Comparison of ENCODE assay signal across 21 cellular contexts in genomic region chr4:6699903-6700302, GRCh38. TPM values are rescaled to one million over a fixed set of nuclear protein-coding genes. Genes with fewer than 3 reads are reported as not detected.
DNase-seq lines count a peak whose midpoint lies in the region; ATAC-seq, FAIRE-seq and TF ChIP-seq lines count a peak whose summit lies in the region.
"Had no signal": no experiment of that assay in that cellular context is flagged by ENCODE, and none has a peak within 500 bp of the region (broad histone marks: within the 10 kb centered on the region; RNA-seq: fewer than 3 reads in every experiment).

No MANE protein-coding gene starts in this region.

- no peak overlapping the region for H3K4me2 ChIP-seq in H1 (ENCODE audit: insufficient read depth in 1 of 2, low read depth in 2 of 2, low read length in 2 of 2)
- H3K4me2 ChIP-seq: A549, BLaER1 had no signal

- H3K23ac ChIP-seq in H1 (ENCODE audit: insufficient read length) = no peak overlapping the region

- no peak overlapping the region for H3K14ac ChIP-seq in H1 (ENCODE audit: insufficient read length)

- H3K4me1 Mint-ChIP-seq in activated CD4-positive, alpha-beta T cell treated with anti-CD3 and anti-CD28 coated beads, Interleukin-2, amount 10 ng/mL, durations not matched to agents 7 days and 5 days = peaks cover 73% of the 10 kb centered on the region
- peaks cover 50% of the 10 kb centered on the region for H3K4me1 Mint-ChIP-seq in T-helper 17 cell

- no peak for DNase-seq in activated CD4-positive, alpha-beta T cell treated with anti-CD3 and anti-CD28 coated beads, Interleukin-2, amount 10 ng/mL, durations not matched to agents 7 days and 5 days
- DNase-seq in activated CD4-positive, alpha-beta T cell treated with anti-CD3 and anti-CD28 coated beads, Interleukin-2, amount 50 U/mL, for 4 hours = no peak
- DNase-seq in T-helper 17 cell (no peak), H1 (ENCODE audit: low read depth in 1 of 2, low spot score in 2 of 2) (no peak), sciatic nerve (ENCODE audit: low spot score) (no peak)
- DNase-seq: activated naive CD4-positive, alpha-beta T cell; DMS 273 treated with DMSO at 0.1 percent for 48 hours; heart left ventricle; left ventricle myocardium inferior; midbrain; NCI-H82; SHP77 treated with DMSO at 0.1 percent for 48 hours; spleen; WERI-Rb-1 had no signal

- POLR2A ChIA-PET in activated CD4-positive, alpha-beta T cell treated with anti-CD3 and anti-CD28 coated beads, Interleukin-2, amount 10 ng/mL, durations not matched to agents 7 days and 5 days (lab: Charles Lee) = interaction anchor here (0.8 to 1.0 kb wide), 2 partner anchors 9 to 10 kb away, joined by 3 to 5 read pairs; partner anchors contain the start of gene MRFAP1L1
- POLR2A ChIA-PET in H1 (lab: Charles Lee; ENCODE audit: partially characterized antibody) = interaction anchor here (1.2 kb wide), 1 partner anchor 17 kb away, joined by 3 read pairs; no protein-coding TSS in a partner anchor

- peaks cover 60% of the 10 kb centered on the region for H3K36me3 Mint-ChIP-seq in activated CD4-positive, alpha-beta T cell treated with anti-CD3 and anti-CD28 coated beads, Interleukin-2, amount 10 ng/mL, durations not matched to agents 7 days and 5 days (ENCODE audit: low read depth)
- peaks cover 10% of the 10 kb centered on the region for H3K36me3 Mint-ChIP-seq in T-helper 17 cell (ENCODE audit: low read depth)

- no peak overlapping the region for H2BK20ac ChIP-seq in H1 (ENCODE audit: low read length)

- H2AFZ ChIP-seq in H1 (ENCODE audit: low read length) = no peak overlapping the region

- H3K56ac ChIP-seq in H1 (replicated peaks; ENCODE audit: insufficient read length, low read depth, low read length) = no peak overlapping the region

- H3K4me3 Mint-ChIP-seq in activated CD4-positive, alpha-beta T cell treated with anti-CD3 and anti-CD28 coated beads, Interleukin-2, amount 10 ng/mL, durations not matched to agents 7 days and 5 days = peak overlapping the region; percentile 14
- H3K4me3 Mint-ChIP-seq in T-helper 17 cell = peak overlapping the region; percentile 60
- H3K4me3 Mint-ChIP-seq: brain, IgD-negative memory B cell had no signal

- H3K27me3 ChIP-seq in H1 (replicated peaks in 1 of 4; ENCODE audit: control insufficient read depth in 3 of 4, extremely low read depth in 1 of 4, insufficient read depth in 3 of 4, low read length in 3 of 4) = no peaks in the 10 kb centered on the region
- H3K27me3 ChIP-seq: BLaER1, heart left ventricle, spleen had no signal

- H3K18ac ChIP-seq in H1 (ENCODE audit: extremely low read depth, low read length) = no peak overlapping the region

- no peak overlapping the region for H2BK5ac ChIP-seq in H1 (ENCODE audit: low read depth, low read length)

- no peaks in the 10 kb centered on the region; a peak in 1 of 7 replicates for H3K4me1 ChIP-seq in H1 (replicated peaks in 1 of 4; ENCODE audit: control insufficient read depth in 3 of 4, insufficient read depth in 4 of 4, low read length in 3 of 4)

- WGBS in H1 (ENCODE audit: extremely low coverage in 1 of 2, insufficient coverage in 1 of 2, insufficient read length in 1 of 2, insufficient replicate concordance in 2 of 2, low coverage in 1 of 2, low lambda C conversion rate in 2 of 2, missing lambda C conversion rate in 1 of 2), 2 experiments = 94% methylated on average over 1 of the region's 1 CpG; no CpG with 5 or more reads in 1 of the 2 experiments

- no peak overlapping the region for H2AK5ac ChIP-seq in H1 (ENCODE audit: low read depth, low read length)

- H4K8ac ChIP-seq in H1 (ENCODE audit: extremely low read depth, insufficient read depth, low read length) = no peak overlapping the region

- TF ChIP-seq CTCF in H1 (IDR thresholded peaks at IDR 0.05; ENCODE audit: control extremely low read depth in 1 of 3, insufficient read depth in 1 of 3, low read depth in 1 of 3, low read length in 3 of 3) = no peak

- no peak for TF ChIP-seq EP300 in H1 (IDR thresholded peaks at IDR 0.05; ENCODE audit: borderline replicate concordance in 1 of 2, low read depth in 2 of 2, low read length in 2 of 2)

- no peak overlapping the region for H2BK12ac ChIP-seq in H1 (ENCODE audit: low read depth, low read length)

- no peak overlapping the region for H3K9ac ChIP-seq in H1 (replicated peaks in 1 of 4; ENCODE audit: extremely low read depth in 1 of 4, low read depth in 3 of 4, low read length in 3 of 4)
- H3K9ac ChIP-seq: BLaER1 had no signal

- intact Hi-C loops in sciatic nerve (cut with DNase I) = loop anchor here (10.0 kb wide), 1 partner anchor 55 kb away; the partner anchor contains the start of gene MRFAP1

- peaks cover 0 to 17% of the 10 kb centered on the region in 2 experiments; a peak in 3 of 4 replicates for H3K79me2 ChIP-seq in H1 (ENCODE audit: control insufficient read depth in 1 of 2, insufficient read depth in 2 of 2, low read length in 2 of 2)

- H4K20me1 ChIP-seq in H1 (replicated peaks in 1 of 2; ENCODE audit: control insufficient read depth in 1 of 2, insufficient read depth in 2 of 2, low read length in 2 of 2) = no peaks in the 10 kb centered on the region

- no peak for TF ChIP-seq POLR2A in H1 (IDR thresholded peaks at IDR 0.05; ENCODE audit: control extremely low read depth in 1 of 2, low read depth in 2 of 2, low read length in 2 of 2)

- H3K27me3 Mint-ChIP-seq in activated CD4-positive, alpha-beta T cell treated with anti-CD3 and anti-CD28 coated beads, Interleukin-2, amount 10 ng/mL, durations not matched to agents 7 days and 5 days = no peaks in the 10 kb centered on the region
- no peaks in the 10 kb centered on the region for H3K27me3 Mint-ChIP-seq in T-helper 17 cell
- H3K27me3 Mint-ChIP-seq: brain, IgD-negative memory B cell had no signal

- peaks cover 8% of the 10 kb centered on the region for H3K9me3 Mint-ChIP-seq in activated CD4-positive, alpha-beta T cell treated with anti-CD3 and anti-CD28 coated beads, Interleukin-2, amount 10 ng/mL, durations not matched to agents 7 days and 5 days
- H3K9me3 Mint-ChIP-seq: IgD-negative memory B cell had no signal

- peaks cover 9% of the 10 kb centered on the region; the same call in 1 of the 2 replicates for H3K79me1 ChIP-seq in H1 (ENCODE audit: low read depth, low read length)

- no peak overlapping the region for H4K5ac ChIP-seq in H1 (ENCODE audit: insufficient read length, low read depth, low read length)

- H2BK120ac ChIP-seq in H1 (replicated peaks; ENCODE audit: low read depth, low read length) = no peak overlapping the region

- H3K4ac ChIP-seq in H1 (replicated peaks; ENCODE audit: insufficient read length, low read depth, low read length) = no peak overlapping the region

- no peak overlapping the region for H4K91ac ChIP-seq in H1 (replicated peaks; ENCODE audit: insufficient read length, low read length)

- ATAC-seq in T-helper 17 cell (no peak), HG02623 (IDR thresholded peaks at IDR 0.05; ENCODE audit: unreplicated experiment) (no peak), sciatic nerve (no peak)
- ATAC-seq: A549, heart left ventricle had no signal

- no peak for TF ChIP-seq RAD21 in H1 (IDR thresholded peaks at IDR 0.05 in 1 of 2, conservative IDR thresholded peaks at IDR 0.05 in 1 of 2; ENCODE audit: low read depth in 2 of 2, low read length in 2 of 2)

- H3K27ac ChIP-seq in H1 (ENCODE audit: low read depth, low read length) = no peak overlapping the region
- H3K27ac ChIP-seq: A549, BLaER1, heart left ventricle, left ventricle myocardium inferior, WERI-Rb-1 had no signal

- no peaks in the 10 kb centered on the region for H3K9me3 ChIP-seq in T-helper 17 cell (ENCODE audit: control insufficient read depth, low read length, poor library complexity, severe bottlenecking)
- peaks cover 3 to 5% of the 10 kb centered on the region in 2 experiments; a peak in 2 of 4 replicates for H3K9me3 ChIP-seq in H1 (ENCODE audit: insufficient read depth in 2 of 2, low read depth in 1 of 2, low read length in 1 of 2)
- H3K9me3 ChIP-seq: heart left ventricle, left ventricle myocardium inferior, spleen had no signal

- H3K23me2 ChIP-seq in H1 (ENCODE audit: low read depth, low read length) = no peaks in the 10 kb centered on the region

- H2BK15ac ChIP-seq in H1 (ENCODE audit: low read length) = no peak overlapping the region

- peaks cover 0 to 12% (median 5%) of the 10 kb centered on the region in 4 experiments; a peak in 4 of 8 replicates for H3K36me3 ChIP-seq in H1 (ENCODE audit: control insufficient read depth in 2 of 4, insufficient read depth in 4 of 4, low read length in 3 of 4)

- peak overlapping the region; percentile 88 for H3K27ac Mint-ChIP-seq in activated CD4-positive, alpha-beta T cell treated with anti-CD3 and anti-CD28 coated beads, Interleukin-2, amount 10 ng/mL, durations not matched to agents 7 days and 5 days
- H3K27ac Mint-ChIP-seq in T-helper 17 cell = peak overlapping the region; percentile 100
- H3K27ac Mint-ChIP-seq: brain had no signal

- CTCF ChIA-PET in activated CD4-positive, alpha-beta T cell treated with anti-CD3 and anti-CD28 coated beads, Interleukin-2, amount 10 ng/mL, durations not matched to agents 7 days and 5 days (lab: Charles Lee) = interaction anchor here (1.2 to 4.6 kb wide), 6 partner anchors 8 to 69 kb away, joined by 3 to 30 read pairs (median 8); partner anchors contain the start of gene MRFAP1L1
- CTCF ChIA-PET in H1 (lab: Charles Lee; ENCODE audit: partially characterized antibody) = interaction anchor here (1.4 to 5.0 kb wide), 5 partner anchors 10 to 24 kb away, joined by 3 to 59 read pairs (median 11); no protein-coding TSS in a partner anchor

- H3K4me3 ChIP-seq in H1 (ENCODE audit: extremely low read depth in 1 of 4, insufficient read depth in 2 of 4, low read depth in 3 of 4, low read length in 4 of 4) = no peak overlapping the region
- H3K4me3 ChIP-seq: A549, BLaER1, heart left ventricle, left ventricle myocardium inferior, spleen had no signal

- FAIRE-seq in H1 (lab: Jason Lieb, UNC) = no peak
- FAIRE-seq: A549, colon had no signal

RNA-seq across cellular contexts. Expression of gene S100P, which starts 6.2 kb away (rescaled TPM):
- 1 to 10 TPM; 5.3 to 7.2 TPM for total RNA-seq in activated CD4-positive, alpha-beta T cell treated with anti-CD3 and anti-CD28 coated beads, Interleukin-2, amount 10 ng/mL, durations not matched to agents 7 days and 5 days
- total RNA-seq in T-helper 17 cell (1 to 10 TPM; 2.1 to 3.8 TPM), sciatic nerve (6.3 TPM)
- not detected in 2 replicates for total RNA-seq in H1 (2021; fragmentation: NEBNext Ultra II Directional; extraction: Animal tissue kit (Norgen Biotek cat#: 25700))
- not detected in 2 replicates for polyA plus RNA-seq in H1 (2011; rRNA removed)
- not detected for polyA plus RNA-seq in H1 (2011; cell fraction: cytosol; rRNA removed)
- polyA plus RNA-seq in H1 (2011; cell fraction: nucleus; rRNA removed) = 0.14 TPM
- 0.58 TPM in 1 of 4 replicates, not detected in the others for polyA plus RNA-seq in H1 (2012, experiment 1 of 2)
- not detected for polyA plus RNA-seq in H1 (2012, experiment 2 of 2)
- polyA plus RNA-seq in H1 (2013, experiment 1 of 2) = not detected
- polyA plus RNA-seq in H1 (2013, experiment 2 of 2) = not detected
- polyA minus RNA-seq in H1 (2011; rRNA and poly(A)+ RNA removed) = not detected in 2 replicates
- 12.6 TPM for polyA minus RNA-seq in H1 (2011; cell fraction: cytosol; rRNA and poly(A)+ RNA removed)
- polyA minus RNA-seq in H1 (2011; cell fraction: nucleus; rRNA and poly(A)+ RNA removed) = 5.8 TPM
- total RNA-seq: G401, left ventricle myocardium inferior had no signal
- polyA plus RNA-seq: IgD-negative memory B cell had no signal

RNA-seq across cellular contexts. Expression of gene MRFAP1L1, which starts 9.8 kb away (rescaled TPM):
- total RNA-seq in activated CD4-positive, alpha-beta T cell treated with anti-CD3 and anti-CD28 coated beads, Interleukin-2, amount 10 ng/mL, durations not matched to agents 7 days and 5 days = 10 to 100 TPM; 74.5 to 74.9 TPM
- total RNA-seq in T-helper 17 cell (10 to 100 TPM; 29.3 to 33.0 TPM), sciatic nerve (46.0 TPM)
- 54.3 TPM in 2 replicates for total RNA-seq in H1 (2021; fragmentation: NEBNext Ultra II Directional; extraction: Animal tissue kit (Norgen Biotek cat#: 25700))
- 21.3 and 26.8 TPM in 2 replicates for polyA plus RNA-seq in H1 (2011; rRNA removed)
- 74.6 TPM for polyA plus RNA-seq in H1 (2011; cell fraction: cytosol; rRNA removed)
- 16.7 TPM for polyA plus RNA-seq in H1 (2011; cell fraction: nucleus; rRNA removed)
- 53.6 to 74.9 TPM (median 57.3 TPM) in 4 replicates for polyA plus RNA-seq in H1 (2012, experiment 1 of 2)
- polyA plus RNA-seq in H1 (2012, experiment 2 of 2) = 9.4 TPM
- polyA plus RNA-seq in H1 (2013, experiment 1 of 2) = 38.8 TPM
- 41.0 TPM for polyA plus RNA-seq in H1 (2013, experiment 2 of 2)
- 9.8 and 12.3 TPM in 2 replicates for polyA minus RNA-seq in H1 (2011; rRNA and poly(A)+ RNA removed)
- 15.9 TPM for polyA minus RNA-seq in H1 (2011; cell fraction: cytosol; rRNA and poly(A)+ RNA removed)
- polyA minus RNA-seq in H1 (2011; cell fraction: nucleus; rRNA and poly(A)+ RNA removed) = 11.4 TPM

RNA-seq across cellular contexts. Expression of gene BLOC1S4, which starts 16.1 kb away (rescaled TPM):
- total RNA-seq in activated CD4-positive, alpha-beta T cell treated with anti-CD3 and anti-CD28 coated beads, Interleukin-2, amount 10 ng/mL, durations not matched to agents 7 days and 5 days = 10 to 100 TPM; 16.6 to 17.6 TPM
- total RNA-seq in T-helper 17 cell = 10 to 100 TPM; 19.2 to 20.8 TPM
- 19.1 and 20.5 TPM in 2 replicates for total RNA-seq in H1 (2021; fragmentation: NEBNext Ultra II Directional; extraction: Animal tissue kit (Norgen Biotek cat#: 25700))
- polyA plus RNA-seq in H1 (2011; rRNA removed) = 26.6 and 27.8 TPM in 2 replicates
- 29.7 TPM for polyA plus RNA-seq in H1 (2011; cell fraction: cytosol; rRNA removed)
- polyA plus RNA-seq in H1 (2011; cell fraction: nucleus; rRNA removed) = 12.4 TPM
- 13.3 to 16.7 TPM (median 16.1 TPM) in 4 replicates for polyA plus RNA-seq in H1 (2012, experiment 1 of 2)
- polyA plus RNA-seq in H1 (2012, experiment 2 of 2) = 17.3 TPM
- 16.3 TPM for polyA plus RNA-seq in H1 (2013, experiment 1 of 2)
- polyA plus RNA-seq in H1 (2013, experiment 2 of 2) = 15.6 TPM
- 4.3 and 5.2 TPM in 2 replicates for polyA minus RNA-seq in H1 (2011; rRNA and poly(A)+ RNA removed)
- 11.3 TPM for polyA minus RNA-seq in H1 (2011; cell fraction: cytosol; rRNA and poly(A)+ RNA removed)
- 9.9 TPM for polyA minus RNA-seq in H1 (2011; cell fraction: nucleus; rRNA and poly(A)+ RNA removed)
- 9.7 TPM for total RNA-seq in sciatic nerve

RNA-seq across cellular contexts. Expression of gene MRFAP1, which starts 59.4 kb away (rescaled TPM):
- 100 to 1,000 TPM in 1 of 2 experiments, 10 to 100 TPM in 1; 91.3 to 107 TPM for total RNA-seq in activated CD4-positive, alpha-beta T cell treated with anti-CD3 and anti-CD28 coated beads, Interleukin-2, amount 10 ng/mL, durations not matched to agents 7 days and 5 days
- total RNA-seq in T-helper 17 cell (100 to 1,000 TPM; 158 to 163 TPM), sciatic nerve (276 TPM)
- 307 and 313 TPM in 2 replicates for total RNA-seq in H1 (2021; fragmentation: NEBNext Ultra II Directional; extraction: Animal tissue kit (Norgen Biotek cat#: 25700))
- polyA plus RNA-seq in H1 (2011; rRNA removed) = 108 and 156 TPM in 2 replicates
- polyA plus RNA-seq in H1 (2011; cell fraction: cytosol; rRNA removed) = 229 TPM
- 155 TPM for polyA plus RNA-seq in H1 (2011; cell fraction: nucleus; rRNA removed)
- polyA plus RNA-seq in H1 (2012, experiment 1 of 2) = 320 to 373 TPM (median 340 TPM) in 4 replicates
- 100 TPM for polyA plus RNA-seq in H1 (2012, experiment 2 of 2)
- 204 TPM for polyA plus RNA-seq in H1 (2013, experiment 1 of 2)
- polyA plus RNA-seq in H1 (2013, experiment 2 of 2) = 222 TPM
- 24.7 and 28.8 TPM in 2 replicates for polyA minus RNA-seq in H1 (2011; rRNA and poly(A)+ RNA removed)
- 67.1 TPM for polyA minus RNA-seq in H1 (2011; cell fraction: cytosol; rRNA and poly(A)+ RNA removed)
- polyA minus RNA-seq in H1 (2011; cell fraction: nucleus; rRNA and poly(A)+ RNA removed) = 29.4 TPM
